In the genomic region with DNA sequence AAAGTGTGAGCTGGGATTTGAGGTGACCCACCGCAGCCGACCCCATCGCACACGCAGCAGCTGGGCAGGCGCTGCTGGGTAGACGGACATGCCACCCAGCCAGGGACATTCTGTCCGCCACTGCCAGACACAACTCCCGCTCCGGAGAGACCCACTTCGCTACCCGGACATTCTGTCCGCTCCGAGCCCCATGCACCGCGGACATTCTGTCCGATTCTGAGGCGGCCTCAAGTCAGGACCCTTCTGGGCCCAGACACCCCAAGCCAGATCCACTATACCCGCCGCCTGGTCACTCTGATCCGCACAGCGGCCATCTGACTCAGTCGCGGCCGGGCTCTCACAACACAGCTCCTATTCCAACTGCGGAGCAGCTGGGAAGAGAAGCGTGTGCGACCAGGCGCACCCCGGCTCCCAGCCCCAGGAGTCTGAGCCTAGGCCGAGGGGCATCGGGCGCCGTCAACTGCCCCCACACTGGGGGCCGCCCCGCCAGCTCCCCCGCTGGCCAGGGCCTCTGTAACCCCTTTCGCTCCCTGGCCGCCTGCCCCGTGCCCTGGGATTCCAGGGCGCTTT, we compare ENCODE assay signal across 1 cellular context.
TF ChIP-seq lines count a peak whose summit lies in the region.

No MANE protein-coding gene starts in this region.

TF ChIP-seq in HCT116, 20 proteins besides CTCF, POLR2A, EP300 and RAD21 (continued from another document):
- TF ChIP-seq, protein P1, sequence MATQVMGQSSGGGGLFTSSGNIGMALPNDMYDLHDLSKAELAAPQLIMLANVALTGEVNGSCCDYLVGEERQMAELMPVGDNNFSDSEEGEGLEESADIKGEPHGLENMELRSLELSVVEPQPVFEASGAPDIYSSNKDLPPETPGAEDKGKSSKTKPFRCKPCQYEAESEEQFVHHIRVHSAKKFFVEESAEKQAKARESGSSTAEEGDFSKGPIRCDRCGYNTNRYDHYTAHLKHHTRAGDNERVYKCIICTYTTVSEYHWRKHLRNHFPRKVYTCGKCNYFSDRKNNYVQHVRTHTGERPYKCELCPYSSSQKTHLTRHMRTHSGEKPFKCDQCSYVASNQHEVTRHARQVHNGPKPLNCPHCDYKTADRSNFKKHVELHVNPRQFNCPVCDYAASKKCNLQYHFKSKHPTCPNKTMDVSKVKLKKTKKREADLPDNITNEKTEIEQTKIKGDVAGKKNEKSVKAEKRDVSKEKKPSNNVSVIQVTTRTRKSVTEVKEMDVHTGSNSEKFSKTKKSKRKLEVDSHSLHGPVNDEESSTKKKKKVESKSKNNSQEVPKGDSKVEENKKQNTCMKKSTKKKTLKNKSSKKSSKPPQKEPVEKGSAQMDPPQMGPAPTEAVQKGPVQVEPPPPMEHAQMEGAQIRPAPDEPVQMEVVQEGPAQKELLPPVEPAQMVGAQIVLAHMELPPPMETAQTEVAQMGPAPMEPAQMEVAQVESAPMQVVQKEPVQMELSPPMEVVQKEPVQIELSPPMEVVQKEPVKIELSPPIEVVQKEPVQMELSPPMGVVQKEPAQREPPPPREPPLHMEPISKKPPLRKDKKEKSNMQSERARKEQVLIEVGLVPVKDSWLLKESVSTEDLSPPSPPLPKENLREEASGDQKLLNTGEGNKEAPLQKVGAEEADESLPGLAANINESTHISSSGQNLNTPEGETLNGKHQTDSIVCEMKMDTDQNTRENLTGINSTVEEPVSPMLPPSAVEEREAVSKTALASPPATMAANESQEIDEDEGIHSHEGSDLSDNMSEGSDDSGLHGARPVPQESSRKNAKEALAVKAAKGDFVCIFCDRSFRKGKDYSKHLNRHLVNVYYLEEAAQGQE (IDR thresholded peaks at IDR 0.05; ENCODE audit: low read depth): no peak
- TF ChIP-seq EZH2 (IDR thresholded peaks at IDR 0.05) (no peak), ELF1 (IDR thresholded peaks at IDR 0.05; ENCODE audit: borderline replicate concordance, low read depth) (no peak), YY1 (IDR thresholded peaks at IDR 0.05; ENCODE audit: extremely low read depth, insufficient replicate concordance, low read depth, low read length) (no peak), EGR1 (IDR thresholded peaks at IDR 0.05; ENCODE audit: low read depth) (no peak), FOSL1 (IDR thresholded peaks at IDR 0.05; ENCODE audit: low read depth) (no peak), ZFX (IDR thresholded peaks at IDR 0.05) (no peak), ZNF274 (IDR thresholded peaks at IDR 0.05; ENCODE audit: low read depth, low read length) (no peak)
